ENCODE assay signal across 24 cellular contexts in the genomic region with DNA sequence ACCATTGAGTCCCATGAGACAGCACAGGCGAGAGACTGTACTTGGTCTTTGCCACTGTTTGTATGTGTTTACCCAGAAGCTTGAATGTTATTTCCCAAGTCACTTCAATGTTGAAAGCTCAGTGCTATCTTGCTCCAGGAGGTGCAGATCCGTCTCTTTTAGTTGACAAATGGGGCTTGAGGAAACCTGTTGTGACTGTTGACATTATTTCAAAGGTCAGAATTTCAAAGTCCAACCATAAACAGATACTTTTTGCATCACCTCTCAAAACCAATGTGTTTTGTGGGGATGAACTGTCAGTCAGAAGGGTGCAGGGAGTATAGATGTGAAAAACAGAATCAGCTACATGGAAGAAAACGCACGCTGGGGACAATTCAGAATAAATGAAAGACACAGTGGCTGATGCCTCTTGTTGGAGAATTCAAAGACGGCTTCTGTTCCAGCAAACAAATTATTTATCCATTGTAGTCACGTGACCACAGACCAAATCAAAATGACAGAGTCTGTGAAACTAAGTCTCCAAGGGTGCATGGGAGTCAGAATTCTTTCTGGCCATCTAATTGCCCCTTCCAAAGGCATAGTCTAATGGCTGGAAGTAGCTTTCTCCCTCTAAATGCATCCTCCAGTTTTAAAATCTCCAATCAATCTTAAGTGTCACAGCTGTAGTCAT.
"Had no signal": no experiment of that assay in that cellular context is flagged by ENCODE, and none has a peak within 500 bp of the region (broad histone marks: within the 10 kb centered on the region; RNA-seq: fewer than 3 reads in every experiment).

No MANE protein-coding gene starts in this region.

- FAIRE-seq: HTR-8/SVneo, RCC 7860 had no signal

- H3K4me3 Mint-ChIP-seq: T-helper 17 cell had no signal

- H3K4me1 ChIP-seq: SJSA1 had no signal

- DNase-seq: IMR-90, Kasumi-1, MM.1S, NCI-H1092 treated with DMSO at 0.1 percent for 48 hours, NCI-H1436, NCI-H187, NCI-H2029, NCI-H2081 treated with DMSO at 0.1 percent for 48 hours, NCI-H2171, NCI-H345, NCI-H446 treated with DMSO at 0.1 percent for 48 hours, NCI-H510A treated with DMSO at 0.1 percent for 48 hours, NCI-H69, NCI-H774, Right ventricle myocardium superior, SIG-M5, T-helper 1 cell, T-helper 17 cell had no signal

- H3K27me3 ChIP-seq: SJSA1 had no signal

- H3K4me2 ChIP-seq: KMS-11 had no signal

- H3K4me3 ChIP-seq: SJSA1 had no signal

- H3K27ac ChIP-seq: HL-60, KMS-11, SJSA1 had no signal

- H3K9me3 ChIP-seq: SJSA1 had no signal

- H3K27ac Mint-ChIP-seq: T-helper 17 cell had no signal

- H3K36me3 ChIP-seq: SJSA1 had no signal

- H3K9ac ChIP-seq: KMS-11 had no signal

- ATAC-seq: SK-N-SH treated with all-trans-retinoic acid at 6 μM for 48 hours, T-helper 17 cell had no signal
